Comparison of ENCODE assay signal across 1 cellular context in the genomic region with DNA sequence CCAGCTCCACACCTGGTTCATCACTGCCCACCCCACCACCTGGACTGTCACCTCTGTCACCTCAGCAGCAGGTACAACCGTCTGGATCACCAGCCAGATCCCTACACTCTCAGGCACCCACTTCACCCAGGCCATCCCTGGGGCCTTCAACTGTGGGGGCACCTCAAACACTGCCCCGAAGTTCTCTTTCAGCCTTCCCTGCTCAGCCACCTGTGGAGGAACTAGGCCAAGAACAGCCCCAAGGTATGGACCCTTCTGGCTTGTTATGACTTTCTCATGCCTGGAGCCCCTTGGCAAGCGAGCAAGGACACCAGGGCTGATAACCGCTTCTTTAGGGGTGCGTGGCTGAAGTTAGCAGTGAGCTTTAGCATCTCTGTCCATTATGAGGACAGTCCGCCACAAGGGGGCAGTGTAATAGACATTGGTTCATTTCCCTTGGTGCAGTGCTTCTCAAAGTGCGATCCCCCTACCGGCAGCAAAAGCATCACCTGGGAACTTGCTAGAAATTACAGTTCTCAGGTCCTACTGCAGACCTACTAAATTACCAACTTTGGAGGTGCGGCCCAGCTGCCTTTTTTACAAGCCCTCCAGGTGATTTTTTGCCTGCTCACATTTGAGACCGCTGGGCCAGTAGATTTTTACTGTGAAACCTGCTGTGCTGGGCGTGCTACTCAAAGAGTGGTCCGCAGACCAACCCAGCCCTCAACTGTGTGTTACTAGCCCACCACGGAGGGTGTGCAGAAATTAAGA.
TF ChIP-seq lines count a peak whose summit lies in the region.

No MANE protein-coding gene starts in this region.

TF ChIP-seq in HepG2, 621 proteins besides CTCF, POLR2A, EP300 and RAD21 (continued from another document and continues in another):
- no peak for TF ChIP-seq TSC22D2 (CRISPR knock-in tag; IDR thresholded peaks at IDR 0.05; ENCODE audit: borderline replicate concordance)
- TF ChIP-seq RFX1 (IDR thresholded peaks at IDR 0.05), result no peak
- TF ChIP-seq SATB2 (CRISPR knock-in tag; IDR thresholded peaks at IDR 0.05), result no peak
- peak; percentile 15; the same call in 1 of the 2 replicates for TF ChIP-seq ZNF12 (CRISPR knock-in tag; IDR thresholded peaks at IDR 0.05)
- TF ChIP-seq ZNF383 (CRISPR knock-in tag; IDR thresholded peaks at IDR 0.05; ENCODE audit: borderline replicate concordance), result no peak
- no peak for TF ChIP-seq REPIN1 (CRISPR knock-in tag; IDR thresholded peaks at IDR 0.05; ENCODE audit: borderline replicate concordance, low read depth)
- TF ChIP-seq, protein P1, sequence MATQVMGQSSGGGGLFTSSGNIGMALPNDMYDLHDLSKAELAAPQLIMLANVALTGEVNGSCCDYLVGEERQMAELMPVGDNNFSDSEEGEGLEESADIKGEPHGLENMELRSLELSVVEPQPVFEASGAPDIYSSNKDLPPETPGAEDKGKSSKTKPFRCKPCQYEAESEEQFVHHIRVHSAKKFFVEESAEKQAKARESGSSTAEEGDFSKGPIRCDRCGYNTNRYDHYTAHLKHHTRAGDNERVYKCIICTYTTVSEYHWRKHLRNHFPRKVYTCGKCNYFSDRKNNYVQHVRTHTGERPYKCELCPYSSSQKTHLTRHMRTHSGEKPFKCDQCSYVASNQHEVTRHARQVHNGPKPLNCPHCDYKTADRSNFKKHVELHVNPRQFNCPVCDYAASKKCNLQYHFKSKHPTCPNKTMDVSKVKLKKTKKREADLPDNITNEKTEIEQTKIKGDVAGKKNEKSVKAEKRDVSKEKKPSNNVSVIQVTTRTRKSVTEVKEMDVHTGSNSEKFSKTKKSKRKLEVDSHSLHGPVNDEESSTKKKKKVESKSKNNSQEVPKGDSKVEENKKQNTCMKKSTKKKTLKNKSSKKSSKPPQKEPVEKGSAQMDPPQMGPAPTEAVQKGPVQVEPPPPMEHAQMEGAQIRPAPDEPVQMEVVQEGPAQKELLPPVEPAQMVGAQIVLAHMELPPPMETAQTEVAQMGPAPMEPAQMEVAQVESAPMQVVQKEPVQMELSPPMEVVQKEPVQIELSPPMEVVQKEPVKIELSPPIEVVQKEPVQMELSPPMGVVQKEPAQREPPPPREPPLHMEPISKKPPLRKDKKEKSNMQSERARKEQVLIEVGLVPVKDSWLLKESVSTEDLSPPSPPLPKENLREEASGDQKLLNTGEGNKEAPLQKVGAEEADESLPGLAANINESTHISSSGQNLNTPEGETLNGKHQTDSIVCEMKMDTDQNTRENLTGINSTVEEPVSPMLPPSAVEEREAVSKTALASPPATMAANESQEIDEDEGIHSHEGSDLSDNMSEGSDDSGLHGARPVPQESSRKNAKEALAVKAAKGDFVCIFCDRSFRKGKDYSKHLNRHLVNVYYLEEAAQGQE (IDR thresholded peaks at IDR 0.05; ENCODE audit: borderline replicate concordance in 1 of 2, low read depth in 1 of 2, low read length in 2 of 2), result no peak
- TF ChIP-seq, protein P2, sequence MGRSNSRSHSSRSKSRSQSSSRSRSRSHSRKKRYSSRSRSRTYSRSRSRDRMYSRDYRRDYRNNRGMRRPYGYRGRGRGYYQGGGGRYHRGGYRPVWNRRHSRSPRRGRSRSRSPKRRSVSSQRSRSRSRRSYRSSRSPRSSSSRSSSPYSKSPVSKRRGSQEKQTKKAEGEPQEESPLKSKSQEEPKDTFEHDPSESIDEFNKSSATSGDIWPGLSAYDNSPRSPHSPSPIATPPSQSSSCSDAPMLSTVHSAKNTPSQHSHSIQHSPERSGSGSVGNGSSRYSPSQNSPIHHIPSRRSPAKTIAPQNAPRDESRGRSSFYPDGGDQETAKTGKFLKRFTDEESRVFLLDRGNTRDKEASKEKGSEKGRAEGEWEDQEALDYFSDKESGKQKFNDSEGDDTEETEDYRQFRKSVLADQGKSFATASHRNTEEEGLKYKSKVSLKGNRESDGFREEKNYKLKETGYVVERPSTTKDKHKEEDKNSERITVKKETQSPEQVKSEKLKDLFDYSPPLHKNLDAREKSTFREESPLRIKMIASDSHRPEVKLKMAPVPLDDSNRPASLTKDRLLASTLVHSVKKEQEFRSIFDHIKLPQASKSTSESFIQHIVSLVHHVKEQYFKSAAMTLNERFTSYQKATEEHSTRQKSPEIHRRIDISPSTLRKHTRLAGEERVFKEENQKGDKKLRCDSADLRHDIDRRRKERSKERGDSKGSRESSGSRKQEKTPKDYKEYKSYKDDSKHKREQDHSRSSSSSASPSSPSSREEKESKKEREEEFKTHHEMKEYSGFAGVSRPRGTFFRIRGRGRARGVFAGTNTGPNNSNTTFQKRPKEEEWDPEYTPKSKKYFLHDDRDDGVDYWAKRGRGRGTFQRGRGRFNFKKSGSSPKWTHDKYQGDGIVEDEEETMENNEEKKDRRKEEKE (IDR thresholded peaks at IDR 0.05), result no peak
- TF ChIP-seq, protein P3, sequence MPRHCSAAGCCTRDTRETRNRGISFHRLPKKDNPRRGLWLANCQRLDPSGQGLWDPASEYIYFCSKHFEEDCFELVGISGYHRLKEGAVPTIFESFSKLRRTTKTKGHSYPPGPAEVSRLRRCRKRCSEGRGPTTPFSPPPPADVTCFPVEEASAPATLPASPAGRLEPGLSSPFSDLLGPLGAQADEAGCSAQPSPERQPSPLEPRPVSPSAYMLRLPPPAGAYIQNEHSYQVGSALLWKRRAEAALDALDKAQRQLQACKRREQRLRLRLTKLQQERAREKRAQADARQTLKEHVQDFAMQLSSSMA (CRISPR knock-in tag; IDR thresholded peaks at IDR 0.05), result no peak
- no peak for TF ChIP-seq ZNF549 (CRISPR knock-in tag; IDR thresholded peaks at IDR 0.05)
- TF ChIP-seq, protein P4, sequence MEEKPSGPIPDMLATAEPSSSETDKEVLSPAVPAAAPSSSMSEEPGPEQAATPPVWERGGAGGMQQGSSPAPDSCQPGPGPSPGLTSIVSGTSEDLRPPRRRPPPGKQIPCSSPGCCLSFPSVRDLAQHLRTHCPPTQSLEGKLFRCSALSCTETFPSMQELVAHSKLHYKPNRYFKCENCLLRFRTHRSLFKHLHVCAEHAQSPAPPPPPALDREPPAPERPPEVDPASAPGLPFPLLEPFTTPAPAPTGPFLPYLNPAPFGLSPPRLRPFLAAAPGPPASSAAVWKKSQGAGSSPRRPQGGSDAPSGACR (CRISPR knock-in tag; IDR thresholded peaks at IDR 0.05), result no peak
- TF ChIP-seq, protein P5, sequence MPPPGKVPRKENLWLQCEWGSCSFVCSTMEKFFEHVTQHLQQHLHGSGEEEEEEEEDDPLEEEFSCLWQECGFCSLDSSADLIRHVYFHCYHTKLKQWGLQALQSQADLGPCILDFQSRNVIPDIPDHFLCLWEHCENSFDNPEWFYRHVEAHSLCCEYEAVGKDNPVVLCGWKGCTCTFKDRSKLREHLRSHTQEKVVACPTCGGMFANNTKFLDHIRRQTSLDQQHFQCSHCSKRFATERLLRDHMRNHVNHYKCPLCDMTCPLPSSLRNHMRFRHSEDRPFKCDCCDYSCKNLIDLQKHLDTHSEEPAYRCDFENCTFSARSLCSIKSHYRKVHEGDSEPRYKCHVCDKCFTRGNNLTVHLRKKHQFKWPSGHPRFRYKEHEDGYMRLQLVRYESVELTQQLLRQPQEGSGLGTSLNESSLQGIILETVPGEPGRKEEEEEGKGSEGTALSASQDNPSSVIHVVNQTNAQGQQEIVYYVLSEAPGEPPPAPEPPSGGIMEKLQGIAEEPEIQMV (CRISPR knock-in tag; IDR thresholded peaks at IDR 0.05; ENCODE audit: low read depth), result no peak
- no peak for TF ChIP-seq SP140L (CRISPR knock-in tag; IDR thresholded peaks at IDR 0.05; ENCODE audit: borderline replicate concordance)
- no peak for TF ChIP-seq ADNP (CRISPR knock-in tag; IDR thresholded peaks at IDR 0.05)
- 0 out of 2 replicates have a peak, but pooled peaks have one; percentile 60 for TF ChIP-seq ZSCAN31 (CRISPR knock-in tag; IDR thresholded peaks at IDR 0.05; ENCODE audit: low read depth)
- TF ChIP-seq, protein P6, sequence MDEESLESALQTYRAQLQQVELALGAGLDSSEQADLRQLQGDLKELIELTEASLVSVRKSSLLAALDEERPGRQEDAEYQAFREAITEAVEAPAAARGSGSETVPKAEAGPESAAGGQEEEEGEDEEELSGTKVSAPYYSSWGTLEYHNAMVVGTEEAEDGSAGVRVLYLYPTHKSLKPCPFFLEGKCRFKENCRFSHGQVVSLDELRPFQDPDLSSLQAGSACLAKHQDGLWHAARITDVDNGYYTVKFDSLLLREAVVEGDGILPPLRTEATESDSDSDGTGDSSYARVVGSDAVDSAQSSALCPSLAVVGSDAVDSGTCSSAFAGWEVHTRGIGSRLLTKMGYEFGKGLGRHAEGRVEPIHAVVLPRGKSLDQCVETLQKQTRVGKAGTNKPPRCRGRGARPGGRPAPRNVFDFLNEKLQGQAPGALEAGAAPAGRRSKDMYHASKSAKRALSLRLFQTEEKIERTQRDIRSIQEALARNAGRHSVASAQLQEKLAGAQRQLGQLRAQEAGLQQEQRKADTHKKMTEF (CRISPR knock-in tag; IDR thresholded peaks at IDR 0.05), result peak; percentile 49; the same call in 1 of the 2 replicates
- no peak for TF ChIP-seq ZSCAN20 (CRISPR knock-in tag; IDR thresholded peaks at IDR 0.05; ENCODE audit: borderline replicate concordance)
- no peak for TF ChIP-seq ZMYM2 (CRISPR knock-in tag; IDR thresholded peaks at IDR 0.05)
- no peak for TF ChIP-seq ZNF713 (CRISPR knock-in tag; IDR thresholded peaks at IDR 0.05)
- TF ChIP-seq DPF2 (CRISPR knock-in tag; IDR thresholded peaks at IDR 0.05; ENCODE audit: borderline replicate concordance, low read depth), result no peak
- TF ChIP-seq, protein P7, sequence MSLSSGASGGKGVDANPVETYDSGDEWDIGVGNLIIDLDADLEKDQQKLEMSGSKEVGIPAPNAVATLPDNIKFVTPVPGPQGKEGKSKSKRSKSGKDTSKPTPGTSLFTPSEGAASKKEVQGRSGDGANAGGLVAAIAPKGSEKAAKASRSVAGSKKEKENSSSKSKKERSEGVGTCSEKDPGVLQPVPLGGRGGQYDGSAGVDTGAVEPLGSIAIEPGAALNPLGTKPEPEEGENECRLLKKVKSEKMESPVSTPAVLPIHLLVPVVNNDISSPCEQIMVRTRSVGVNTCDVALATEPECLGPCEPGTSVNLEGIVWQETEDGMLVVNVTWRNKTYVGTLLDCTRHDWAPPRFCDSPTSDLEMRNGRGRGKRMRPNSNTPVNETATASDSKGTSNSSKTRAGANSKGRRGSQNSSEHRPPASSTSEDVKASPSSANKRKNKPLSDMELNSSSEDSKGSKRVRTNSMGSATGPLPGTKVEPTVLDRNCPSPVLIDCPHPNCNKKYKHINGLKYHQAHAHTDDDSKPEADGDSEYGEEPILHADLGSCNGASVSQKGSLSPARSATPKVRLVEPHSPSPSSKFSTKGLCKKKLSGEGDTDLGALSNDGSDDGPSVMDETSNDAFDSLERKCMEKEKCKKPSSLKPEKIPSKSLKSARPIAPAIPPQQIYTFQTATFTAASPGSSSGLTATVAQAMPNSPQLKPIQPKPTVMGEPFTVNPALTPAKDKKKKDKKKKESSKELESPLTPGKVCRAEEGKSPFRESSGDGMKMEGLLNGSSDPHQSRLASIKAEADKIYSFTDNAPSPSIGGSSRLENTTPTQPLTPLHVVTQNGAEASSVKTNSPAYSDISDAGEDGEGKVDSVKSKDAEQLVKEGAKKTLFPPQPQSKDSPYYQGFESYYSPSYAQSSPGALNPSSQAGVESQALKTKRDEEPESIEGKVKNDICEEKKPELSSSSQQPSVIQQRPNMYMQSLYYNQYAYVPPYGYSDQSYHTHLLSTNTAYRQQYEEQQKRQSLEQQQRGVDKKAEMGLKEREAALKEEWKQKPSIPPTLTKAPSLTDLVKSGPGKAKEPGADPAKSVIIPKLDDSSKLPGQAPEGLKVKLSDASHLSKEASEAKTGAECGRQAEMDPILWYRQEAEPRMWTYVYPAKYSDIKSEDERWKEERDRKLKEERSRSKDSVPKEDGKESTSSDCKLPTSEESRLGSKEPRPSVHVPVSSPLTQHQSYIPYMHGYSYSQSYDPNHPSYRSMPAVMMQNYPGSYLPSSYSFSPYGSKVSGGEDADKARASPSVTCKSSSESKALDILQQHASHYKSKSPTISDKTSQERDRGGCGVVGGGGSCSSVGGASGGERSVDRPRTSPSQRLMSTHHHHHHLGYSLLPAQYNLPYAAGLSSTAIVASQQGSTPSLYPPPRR (CRISPR knock-in tag; IDR thresholded peaks at IDR 0.05; ENCODE audit: borderline replicate concordance), result no peak
- TF ChIP-seq HDAC2 (CRISPR knock-in tag; IDR thresholded peaks at IDR 0.05), result peak; percentile 57; the same call in 1 of the 2 replicates
- TF ChIP-seq MEIS2 (CRISPR knock-in tag; IDR thresholded peaks at IDR 0.05), result no peak
- TF ChIP-seq, protein P8, sequence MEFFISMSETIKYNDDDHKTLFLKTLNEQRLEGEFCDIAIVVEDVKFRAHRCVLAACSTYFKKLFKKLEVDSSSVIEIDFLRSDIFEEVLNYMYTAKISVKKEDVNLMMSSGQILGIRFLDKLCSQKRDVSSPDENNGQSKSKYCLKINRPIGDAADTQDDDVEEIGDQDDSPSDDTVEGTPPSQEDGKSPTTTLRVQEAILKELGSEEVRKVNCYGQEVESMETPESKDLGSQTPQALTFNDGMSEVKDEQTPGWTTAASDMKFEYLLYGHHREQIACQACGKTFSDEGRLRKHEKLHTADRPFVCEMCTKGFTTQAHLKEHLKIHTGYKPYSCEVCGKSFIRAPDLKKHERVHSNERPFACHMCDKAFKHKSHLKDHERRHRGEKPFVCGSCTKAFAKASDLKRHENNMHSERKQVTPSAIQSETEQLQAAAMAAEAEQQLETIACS (CRISPR knock-in tag; IDR thresholded peaks at IDR 0.05), result no peak
- TF ChIP-seq, protein P9, sequence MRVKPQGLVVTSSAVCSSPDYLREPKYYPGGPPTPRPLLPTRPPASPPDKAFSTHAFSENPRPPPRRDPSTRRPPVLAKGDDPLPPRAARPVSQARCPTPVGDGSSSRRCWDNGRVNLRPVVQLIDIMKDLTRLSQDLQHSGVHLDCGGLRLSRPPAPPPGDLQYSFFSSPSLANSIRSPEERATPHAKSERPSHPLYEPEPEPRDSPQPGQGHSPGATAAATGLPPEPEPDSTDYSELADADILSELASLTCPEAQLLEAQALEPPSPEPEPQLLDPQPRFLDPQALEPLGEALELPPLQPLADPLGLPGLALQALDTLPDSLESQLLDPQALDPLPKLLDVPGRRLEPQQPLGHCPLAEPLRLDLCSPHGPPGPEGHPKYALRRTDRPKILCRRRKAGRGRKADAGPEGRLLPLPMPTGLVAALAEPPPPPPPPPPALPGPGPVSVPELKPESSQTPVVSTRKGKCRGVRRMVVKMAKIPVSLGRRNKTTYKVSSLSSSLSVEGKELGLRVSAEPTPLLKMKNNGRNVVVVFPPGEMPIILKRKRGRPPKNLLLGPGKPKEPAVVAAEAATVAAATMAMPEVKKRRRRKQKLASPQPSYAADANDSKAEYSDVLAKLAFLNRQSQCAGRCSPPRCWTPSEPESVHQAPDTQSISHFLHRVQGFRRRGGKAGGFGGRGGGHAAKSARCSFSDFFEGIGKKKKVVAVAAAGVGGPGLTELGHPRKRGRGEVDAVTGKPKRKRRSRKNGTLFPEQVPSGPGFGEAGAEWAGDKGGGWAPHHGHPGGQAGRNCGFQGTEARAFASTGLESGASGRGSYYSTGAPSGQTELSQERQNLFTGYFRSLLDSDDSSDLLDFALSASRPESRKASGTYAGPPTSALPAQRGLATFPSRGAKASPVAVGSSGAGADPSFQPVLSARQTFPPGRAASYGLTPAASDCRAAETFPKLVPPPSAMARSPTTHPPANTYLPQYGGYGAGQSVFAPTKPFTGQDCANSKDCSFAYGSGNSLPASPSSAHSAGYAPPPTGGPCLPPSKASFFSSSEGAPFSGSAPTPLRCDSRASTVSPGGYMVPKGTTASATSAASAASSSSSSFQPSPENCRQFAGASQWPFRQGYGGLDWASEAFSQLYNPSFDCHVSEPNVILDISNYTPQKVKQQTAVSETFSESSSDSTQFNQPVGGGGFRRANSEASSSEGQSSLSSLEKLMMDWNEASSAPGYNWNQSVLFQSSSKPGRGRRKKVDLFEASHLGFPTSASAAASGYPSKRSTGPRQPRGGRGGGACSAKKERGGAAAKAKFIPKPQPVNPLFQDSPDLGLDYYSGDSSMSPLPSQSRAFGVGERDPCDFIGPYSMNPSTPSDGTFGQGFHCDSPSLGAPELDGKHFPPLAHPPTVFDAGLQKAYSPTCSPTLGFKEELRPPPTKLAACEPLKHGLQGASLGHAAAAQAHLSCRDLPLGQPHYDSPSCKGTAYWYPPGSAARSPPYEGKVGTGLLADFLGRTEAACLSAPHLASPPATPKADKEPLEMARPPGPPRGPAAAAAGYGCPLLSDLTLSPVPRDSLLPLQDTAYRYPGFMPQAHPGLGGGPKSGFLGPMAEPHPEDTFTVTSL (CRISPR knock-in tag; IDR thresholded peaks at IDR 0.05; ENCODE audit: borderline replicate concordance), result no peak
